ENCODE assay signal across 15 cellular contexts in genomic region chr17:21143695-21144094, GRCh38. TPM values are rescaled to one million over a fixed set of nuclear protein-coding genes. Genes with fewer than 3 reads are reported as not detected.
A peak's percentile ranks its signal among the peaks of the same experiment; 100 is the strongest.
DNase-seq lines count a peak whose midpoint lies in the region; ATAC-seq and TF ChIP-seq lines count a peak whose summit lies in the region.
"Had no signal": no experiment of that assay in that cellular context is flagged by ENCODE, and none has a peak within 500 bp of the region (broad histone marks: within the 10 kb centered on the region; RNA-seq: fewer than 3 reads in every experiment).

No MANE protein-coding gene starts in this region.

- in situ Hi-C loops in gastrocnemius medialis (cut with MboI; ENCODE audit: low sequenced_read_pairs in 4 of 4): loop anchor here in 1 of 4 donors (25.0 kb wide), 1 partner anchor 94 kb away; no protein-coding TSS in a partner anchor

- intact Hi-C loops in gastrocnemius medialis (cut with DNase I; ENCODE audit: low total_unique reads): no loop called here

- H3K27ac ChIP-seq in gastrocnemius medialis: peak overlapping the region; percentile 39 to 63 (median 52)
- H3K27ac ChIP-seq: C4-2B had no signal

- TF ChIP-seq POLR2A in gastrocnemius medialis (IDR thresholded peaks at IDR 0.05): no peak

- H3K27me3 ChIP-seq in gastrocnemius medialis: no peaks in the 10 kb centered on the region
- H3K27me3 ChIP-seq: BE2C had no signal

- H3K4me3 ChIP-seq in GM12865 (ENCODE audit: low read depth, low read length): no peak overlapping the region
- H3K4me3 ChIP-seq in gastrocnemius medialis: no peak overlapping the region
- H3K4me3 ChIP-seq: K562 had no signal

- H3K4me1 ChIP-seq in gastrocnemius medialis: peaks cover 21 to 29% of the 10 kb centered on the region in 2 donors
- H3K4me1 ChIP-seq: BE2C had no signal

- peak; percentile 31 for DNase-seq in GM12865 (ENCODE audit: low read depth)
- no peak for DNase-seq in gastrocnemius medialis
- DNase-seq in NOMO-1 treated with DMSO at 0.1 percent for 48 hours (lab: John Stamatoyannopoulos, UW; ENCODE audit: unreplicated experiment): no peak
- no peak for DNase-seq in 8988T
- DNase-seq: BE2C; CD8-positive, alpha-beta T cell; COR-L47; DMS53; GF-D8 had no signal

- ATAC-seq in HG02870 (IDR thresholded peaks at IDR 0.05; ENCODE audit: unreplicated experiment) (peak; percentile 42), SK-N-SH treated with all-trans-retinoic acid at 6 μM for 48 hours (no peak), gastrocnemius medialis (peak in 1 of 2 donors; percentile 42), GM21367 (IDR thresholded peaks at IDR 0.05; ENCODE audit: unreplicated experiment) (no peak)
- ATAC-seq: CD8-positive, alpha-beta T cell; HCT116; K562 had no signal

- TF ChIP-seq CTCF in GM12865 (IDR thresholded peaks at IDR 0.05; ENCODE audit: insufficient read depth, low read depth, low read length, missing control alignments) (no peak), gastrocnemius medialis (IDR thresholded peaks at IDR 0.05 in 4 of 5, conservative IDR thresholded peaks at IDR 0.05 in 1 of 5) (no peak)

- no peaks in the 10 kb centered on the region for H3K9me3 ChIP-seq in gastrocnemius medialis
- H3K9me3 ChIP-seq: BE2C had no signal

- no peaks in the 10 kb centered on the region for H3K36me3 ChIP-seq in gastrocnemius medialis
- H3K36me3 ChIP-seq: BE2C had no signal

TF ChIP-seq in SK-N-SH treated with all-trans-retinoic acid at 6 μM for 48 hours, 23 proteins besides CTCF, POLR2A, EP300 and RAD21:
- peak; percentile 55; the same call in 1 of the 2 replicates for TF ChIP-seq TSHZ2 (CRISPR knock-in tag; IDR thresholded peaks at IDR 0.05)
- peak; percentile 81; the same call in 1 of the 2 replicates for TF ChIP-seq TCF4 (CRISPR knock-in tag; IDR thresholded peaks at IDR 0.05; ENCODE audit: borderline replicate concordance)
- no peak for TF ChIP-seq GLIS3 (CRISPR knock-in tag; IDR thresholded peaks at IDR 0.05)
- no peak for TF ChIP-seq ISL1 (CRISPR knock-in tag; IDR thresholded peaks at IDR 0.05)

RNA-seq across cellular contexts. Expression of gene DHRS7B, which starts 16.9 kb away (rescaled TPM):
- 10 to 100 TPM; 35.7 to 73.2 (median 43.2) TPM for total RNA-seq in gastrocnemius medialis
